ENCODE assay signal across 11 cellular contexts in genomic region chr1:184752656-184753055, GRCh38. TPM values are rescaled to one million over a fixed set of nuclear protein-coding genes. Genes with fewer than 3 reads are reported as not detected.
DNase-seq lines count a peak whose midpoint lies in the region; ATAC-seq and TF ChIP-seq lines count a peak whose summit lies in the region.
"Had no signal": no experiment of that assay in that cellular context is flagged by ENCODE, and none has a peak within 500 bp of the region (broad histone marks: within the 10 kb centered on the region; RNA-seq: fewer than 3 reads in every experiment).

No MANE protein-coding gene starts in this region.

- H3K4me3 Mint-ChIP-seq in activated naive CD4-positive, alpha-beta T cell treated with anti-CD3 and anti-CD28 coated beads, Interleukin-2, amount 10 ng/mL, durations not matched to agents 7 days and 5 days, result peak overlapping the region; percentile 82
- H3K4me3 Mint-ChIP-seq in type B pancreatic cell, result peak overlapping the region; percentile 94

- H3K27me3 ChIP-seq in duodenal mucosa (ENCODE audit: control insufficient read depth in 1 of 2, insufficient read depth in 2 of 2, low read length in 2 of 2), result no peaks in the 10 kb centered on the region
- H3K27me3 ChIP-seq: right atrium auricular region had no signal

- no peaks in the 10 kb centered on the region for H3K9me3 ChIP-seq in duodenal mucosa (ENCODE audit: control insufficient read depth in 1 of 2, low read length in 2 of 2)
- H3K9me3 ChIP-seq: right atrium auricular region had no signal

- ATAC-seq in HG03571 (IDR thresholded peaks at IDR 0.05; ENCODE audit: unreplicated experiment), result no peak

- H3K27ac Mint-ChIP-seq in activated naive CD4-positive, alpha-beta T cell treated with anti-CD3 and anti-CD28 coated beads, Interleukin-2, amount 10 ng/mL, durations not matched to agents 7 days and 5 days, result peak overlapping the region; percentile 91
- no peak overlapping the region for H3K27ac Mint-ChIP-seq in type B pancreatic cell

- peaks cover 13% of the 10 kb centered on the region for H3K27me3 Mint-ChIP-seq in activated naive CD4-positive, alpha-beta T cell treated with anti-CD3 and anti-CD28 coated beads, Interleukin-2, amount 10 ng/mL, durations not matched to agents 7 days and 5 days
- H3K27me3 Mint-ChIP-seq in type B pancreatic cell, result no peaks in the 10 kb centered on the region

- H3K9ac ChIP-seq in duodenal mucosa (ENCODE audit: low read depth in 1 of 2, low read length in 2 of 2), result no peak overlapping the region

- no peak for TF ChIP-seq CTCF in type B pancreatic cell (conservative IDR thresholded peaks at IDR 0.05)

- peaks cover 17% of the 10 kb centered on the region for H3K36me3 Mint-ChIP-seq in activated naive CD4-positive, alpha-beta T cell treated with anti-CD3 and anti-CD28 coated beads, Interleukin-2, amount 10 ng/mL, durations not matched to agents 7 days and 5 days
- peaks cover 4% of the 10 kb centered on the region for H3K36me3 Mint-ChIP-seq in type B pancreatic cell

- H3K27ac ChIP-seq in duodenal mucosa (ENCODE audit: low read depth, low read length), result no peak overlapping the region
- H3K27ac ChIP-seq: C4-2B had no signal

- H3K9me3 Mint-ChIP-seq in activated naive CD4-positive, alpha-beta T cell treated with anti-CD3 and anti-CD28 coated beads, Interleukin-2, amount 10 ng/mL, durations not matched to agents 7 days and 5 days, result no peaks in the 10 kb centered on the region
- H3K9me3 Mint-ChIP-seq in type B pancreatic cell, result no peaks in the 10 kb centered on the region

- CTCF ChIA-PET in activated naive CD4-positive, alpha-beta T cell treated with anti-CD3 and anti-CD28 coated beads, Interleukin-2, amount 10 ng/mL, durations not matched to agents 7 days and 5 days (lab: Charles Lee), result no interaction called here

- DNase-seq in activated naive CD4-positive, alpha-beta T cell treated with anti-CD3 and anti-CD28 coated beads, Interleukin-2, amount 10 ng/mL, durations not matched to agents 7 days and 5 days, result no peak
- DNase-seq in activated naive CD4-positive, alpha-beta T cell treated with anti-CD3 and anti-CD28 coated beads, Interleukin-2, amount 50 U/mL, for 16 hours, result no peak
- DNase-seq in RKO (ENCODE audit: low spot score) (peak; percentile 7), type B pancreatic cell (ENCODE audit: extremely low spot score, unreplicated experiment) (no peak), NCI-H1930 (lab: John Stamatoyannopoulos, UW) (no peak), NCI-H1105 (lab: John Stamatoyannopoulos, UW) (no peak)
- DNase-seq: activated CD4-positive, alpha-beta T cell treated with anti-CD3 and anti-CD28 coated beads for 48 hours had no signal

- no peaks in the 10 kb centered on the region for H3K36me3 ChIP-seq in duodenal mucosa (ENCODE audit: control insufficient read depth in 1 of 2, insufficient read depth in 2 of 2, low read length in 2 of 2)
- H3K36me3 ChIP-seq: right atrium auricular region had no signal

- peaks cover 19 to 31% of the 10 kb centered on the region in 2 donors for H3K4me1 ChIP-seq in duodenal mucosa (ENCODE audit: control insufficient read depth in 1 of 2, insufficient read depth in 2 of 2, low read length in 2 of 2)

- peak overlapping the region; percentile 97 to 100 for H3K4me3 ChIP-seq in duodenal mucosa (ENCODE audit: low read depth in 1 of 2, low read length in 2 of 2)

- H3K4me1 Mint-ChIP-seq in activated naive CD4-positive, alpha-beta T cell treated with anti-CD3 and anti-CD28 coated beads, Interleukin-2, amount 10 ng/mL, durations not matched to agents 7 days and 5 days, result peaks cover 42% of the 10 kb centered on the region
- H3K4me1 Mint-ChIP-seq in type B pancreatic cell (ENCODE audit: unreplicated experiment), result peaks cover 24% of the 10 kb centered on the region

RNA-seq across cellular contexts. Expression of gene EDEM3, which starts 2.0 kb away (rescaled TPM):
- total RNA-seq in type B pancreatic cell (ENCODE audit: low replicate concordance), result 29.9 and 32.1 TPM in 2 replicates
